ENCODE assay signal across 8 cellular contexts in genomic region chr1:228101994-228102790, GRCh38. TPM values are rescaled to one million over a fixed set of nuclear protein-coding genes. Genes with fewer than 3 reads are reported as not detected.
DNase-seq lines count a peak whose midpoint lies in the region; ATAC-seq and TF ChIP-seq lines count a peak whose summit lies in the region.

No MANE protein-coding gene starts in this region.

- intact Hi-C loops in activated CD4-positive, alpha-beta memory T cell treated with anti-CD3 and anti-CD28 coated beads for 36 hours (cut with micrococcal nuclease), result loop anchor here (5.0 kb wide), 1 partner anchor 1695 kb away; the partner anchor contains the start of gene PARP1
- intact Hi-C loops in naive thymus-derived CD4-positive, alpha-beta T cell (cut with micrococcal nuclease), result loop anchor here (2.0 to 10.0 kb wide), 3 partner anchors 173 to 1697 kb away; partner anchors contain the start of genes NUP133 (in 1 of the 2) and PARP1 (in 1 of the 2)

- peak; percentile 24 for ATAC-seq in GM21825 (IDR thresholded peaks at IDR 0.05; ENCODE audit: unreplicated experiment)
- peak; percentile 59 for ATAC-seq in naive thymus-derived CD4-positive, alpha-beta T cell

- peaks cover 22% of the 10 kb centered on the region for H3K36me3 Mint-ChIP-seq in activated CD4-positive, alpha-beta memory T cell treated with anti-CD3 and anti-CD28 coated beads for 36 hours
- H3K36me3 Mint-ChIP-seq in endothelial cell (ENCODE audit: low read depth, unreplicated experiment), result peaks cover 24% of the 10 kb centered on the region
- peaks cover 0 to 15% (median 5%) of the 10 kb centered on the region in 5 donors for H3K36me3 Mint-ChIP-seq in naive thymus-derived CD4-positive, alpha-beta T cell

- peak overlapping the region; percentile 45 for H3K27ac Mint-ChIP-seq in activated CD4-positive, alpha-beta memory T cell treated with anti-CD3 and anti-CD28 coated beads for 36 hours
- no peak overlapping the region for H3K27ac Mint-ChIP-seq in endothelial cell (ENCODE audit: unreplicated experiment)
- H3K27ac Mint-ChIP-seq in naive thymus-derived CD4-positive, alpha-beta T cell, result peak overlapping the region in 8 of 9 donors; percentile 32 to 94 (median 80)

- H3K27me3 ChIP-seq in naive thymus-derived CD4-positive, alpha-beta T cell (ENCODE audit: control insufficient read depth in 2 of 2, insufficient read depth in 2 of 2, low read length in 2 of 2), result no peaks in the 10 kb centered on the region

- H3K4me1 ChIP-seq in naive thymus-derived CD4-positive, alpha-beta T cell (ENCODE audit: control insufficient read depth in 2 of 2, insufficient read depth in 2 of 2, low read length in 2 of 2), result peaks cover 15 to 17% of the 10 kb centered on the region in 2 donors
- no peaks in the 10 kb centered on the region for H3K4me1 ChIP-seq in urinary bladder (ENCODE audit: insufficient read depth)

- H3K9me3 Mint-ChIP-seq in activated CD4-positive, alpha-beta memory T cell treated with anti-CD3 and anti-CD28 coated beads for 36 hours, result no peaks in the 10 kb centered on the region
- H3K9me3 Mint-ChIP-seq in endothelial cell (ENCODE audit: unreplicated experiment), result no peaks in the 10 kb centered on the region
- peaks cover 0 to 4% (median 0%) of the 10 kb centered on the region in 11 donors for H3K9me3 Mint-ChIP-seq in naive thymus-derived CD4-positive, alpha-beta T cell

- H3K27ac ChIP-seq in naive thymus-derived CD4-positive, alpha-beta T cell (ENCODE audit: low read depth, low read length), result peak overlapping the region; percentile 94
- peak overlapping the region; percentile 63 for H3K27ac ChIP-seq in urinary bladder (ENCODE audit: low read depth)

- peak overlapping the region; percentile 91 for H3K4me3 Mint-ChIP-seq in activated CD4-positive, alpha-beta memory T cell treated with anti-CD3 and anti-CD28 coated beads for 36 hours
- H3K4me3 Mint-ChIP-seq in endothelial cell (ENCODE audit: unreplicated experiment), result peak overlapping the region; percentile 81
- H3K4me3 Mint-ChIP-seq in naive thymus-derived CD4-positive, alpha-beta T cell, result peak overlapping the region; percentile 70 to 97 (median 82)

- H3K4me1 Mint-ChIP-seq in activated CD4-positive, alpha-beta memory T cell treated with anti-CD3 and anti-CD28 coated beads for 36 hours (ENCODE audit: low read depth), result peaks cover 21% of the 10 kb centered on the region
- peaks cover 9% of the 10 kb centered on the region for H3K4me1 Mint-ChIP-seq in endothelial cell (ENCODE audit: unreplicated experiment)
- H3K4me1 Mint-ChIP-seq in naive thymus-derived CD4-positive, alpha-beta T cell, result peaks cover 6 to 38% (median 23%) of the 10 kb centered on the region in 7 donors

- WGBS in urinary bladder, result 7% methylated on average over 73 of the region's 73 CpGs

- no peaks in the 10 kb centered on the region for H3K9me3 ChIP-seq in naive thymus-derived CD4-positive, alpha-beta T cell (ENCODE audit: control insufficient read depth in 2 of 3, low read length in 3 of 3)

- POLR2A ChIA-PET in activated CD4-positive, alpha-beta memory T cell treated with anti-CD3 and anti-CD28 coated beads for 36 hours (lab: Charles Lee), result interaction anchor here (1.0 kb wide), 2 partner anchors 20 to 38 kb away, joined by 3 read pairs; partner anchors contain the start of genes ARF1 and GUK1
- POLR2A ChIA-PET in naive thymus-derived CD4-positive, alpha-beta T cell (lab: Charles Lee), result interaction anchor here (0.8 to 1.2 kb wide), 5 partner anchors 10 to 20 kb away, joined by 3 to 7 read pairs (median 6); partner anchors contain the start of gene ARF1

- H3K4me3 ChIP-seq in naive thymus-derived CD4-positive, alpha-beta T cell (ENCODE audit: low read length), result peak overlapping the region; percentile 95
- H3K4me3 ChIP-seq in urinary bladder (ENCODE audit: low read depth, low read length), result peak overlapping the region; percentile 86

- H3K36me3 ChIP-seq in naive thymus-derived CD4-positive, alpha-beta T cell (ENCODE audit: control insufficient read depth in 2 of 3, insufficient read depth in 3 of 3, low read length in 3 of 3), result peaks cover 0 to 63% (median 11%) of the 10 kb centered on the region in 3 experiments
- H3K36me3 ChIP-seq in urinary bladder (ENCODE audit: insufficient read depth), result no peaks in the 10 kb centered on the region

- H3K27me3 Mint-ChIP-seq in activated CD4-positive, alpha-beta memory T cell treated with anti-CD3 and anti-CD28 coated beads for 36 hours, result no peaks in the 10 kb centered on the region
- peaks cover 13% of the 10 kb centered on the region for H3K27me3 Mint-ChIP-seq in endothelial cell (ENCODE audit: unreplicated experiment)
- H3K27me3 Mint-ChIP-seq in naive thymus-derived CD4-positive, alpha-beta T cell, result no peaks in the 10 kb centered on the region

- CTCF ChIA-PET in activated CD4-positive, alpha-beta memory T cell treated with anti-CD3 and anti-CD28 coated beads for 36 hours (lab: Charles Lee), result interaction anchor here (0.8 to 1.2 kb wide), 2 partner anchors 12 to 64 kb away, joined by 3 to 10 read pairs; partner anchors contain the start of gene IBA57
- CTCF ChIA-PET in naive thymus-derived CD4-positive, alpha-beta T cell (lab: Charles Lee), result no interaction called here

- TF ChIP-seq CTCF in endothelial cell (IDR thresholded peaks at IDR 0.05; ENCODE audit: unreplicated experiment), result no peak

- DNase-seq in GM03348 (ENCODE audit: low spot score) (peak; percentile 65), LoVo (ENCODE audit: low spot score) (peak; percentile 61), endothelial cell (ENCODE audit: low spot score) (peak; percentile 62), pons (ENCODE audit: low spot score) (no peak)
- peak; percentile 75 for DNase-seq in activated CD4-positive, alpha-beta memory T cell treated with anti-CD3 and anti-CD28 coated beads for 36 hours
- DNase-seq in naive thymus-derived CD4-positive, alpha-beta T cell, result peak in 8 of 9 donors; percentile 48 to 69 (median 56)

RNA-seq across cellular contexts. Expression of gene C1orf35, which starts 0.9 kb away (rescaled TPM):
- 10 to 100 TPM; 21.9 to 22.1 TPM for total RNA-seq in activated CD4-positive, alpha-beta memory T cell treated with anti-CD3 and anti-CD28 coated beads for 36 hours
- total RNA-seq in endothelial cell (ENCODE audit: unreplicated experiment) (23.2 TPM), urinary bladder (4.3 TPM)
- total RNA-seq in naive thymus-derived CD4-positive, alpha-beta T cell, result 10 to 100 TPM; 16.8 to 31.8 (median 27.8) TPM
- 10 to 100 TPM; 21.9 to 33.0 TPM for polyA plus RNA-seq in naive thymus-derived CD4-positive, alpha-beta T cell
- 25.7 TPM for polyA plus RNA-seq in urinary bladder

RNA-seq across cellular contexts. Expression of gene MRPL55, which starts 6.9 kb away (rescaled TPM):
- 10 to 100 TPM; 51.1 to 52.7 TPM for total RNA-seq in activated CD4-positive, alpha-beta memory T cell treated with anti-CD3 and anti-CD28 coated beads for 36 hours
- total RNA-seq in endothelial cell (ENCODE audit: unreplicated experiment) (47.5 TPM), urinary bladder (22.5 TPM)
- 10 to 100 TPM; 34.3 to 79.3 (median 65.2) TPM for total RNA-seq in naive thymus-derived CD4-positive, alpha-beta T cell
- 100 to 1,000 TPM; 132 to 149 TPM for polyA plus RNA-seq in naive thymus-derived CD4-positive, alpha-beta T cell
- polyA plus RNA-seq in urinary bladder, result 109 TPM

RNA-seq across cellular contexts. Expression of gene ARF1, which starts 19.7 kb away (rescaled TPM):
- total RNA-seq in activated CD4-positive, alpha-beta memory T cell treated with anti-CD3 and anti-CD28 coated beads for 36 hours, result 100 to 1,000 TPM; 346 to 355 TPM
- 393 TPM for total RNA-seq in endothelial cell (ENCODE audit: unreplicated experiment)
- 100 to 1,000 TPM; 198 to 390 (median 259) TPM for total RNA-seq in naive thymus-derived CD4-positive, alpha-beta T cell
- polyA plus RNA-seq in naive thymus-derived CD4-positive, alpha-beta T cell, result 100 to 1,000 TPM; 382 to 434 TPM
- total RNA-seq in urinary bladder, result 112 TPM
- polyA plus RNA-seq in urinary bladder, result 462 TPM

RNA-seq across cellular contexts. Expression of gene GUK1, which starts 37.9 kb away (rescaled TPM):
- total RNA-seq in activated CD4-positive, alpha-beta memory T cell treated with anti-CD3 and anti-CD28 coated beads for 36 hours, result 100 to 1,000 TPM; 229 to 239 TPM
- total RNA-seq in endothelial cell (ENCODE audit: unreplicated experiment) (280 TPM), urinary bladder (103 TPM)
- 100 to 1,000 TPM; 145 to 309 (median 279) TPM for total RNA-seq in naive thymus-derived CD4-positive, alpha-beta T cell
- polyA plus RNA-seq in naive thymus-derived CD4-positive, alpha-beta T cell, result 100 to 1,000 TPM; 278 to 315 TPM
- polyA plus RNA-seq in urinary bladder, result 492 TPM

RNA-seq across cellular contexts. Expression of gene GJC2, which starts 47.5 kb away (rescaled TPM):
- total RNA-seq in activated CD4-positive, alpha-beta memory T cell treated with anti-CD3 and anti-CD28 coated beads for 36 hours, result under 1 TPM; 0.41 to 0.57 TPM
- total RNA-seq in endothelial cell (ENCODE audit: unreplicated experiment), result 13.0 TPM
- total RNA-seq in naive thymus-derived CD4-positive, alpha-beta T cell, result 1 to 10 TPM in 2 of 5 experiments, under 1 TPM in 3; 0.70 to 3.3 (median 0.94) TPM
- not detected for polyA plus RNA-seq in naive thymus-derived CD4-positive, alpha-beta T cell
- total RNA-seq in urinary bladder, result 4.0 TPM
- polyA plus RNA-seq in urinary bladder, result 5.4 TPM
